Comparison of ENCODE assay signal across 9 cellular contexts in genomic region chr9:109972026-109973005, GRCh38.
A peak's percentile ranks its signal among the peaks of the same experiment; 100 is the strongest.
DNase-seq lines count a peak whose midpoint lies in the region; ATAC-seq and TF ChIP-seq lines count a peak whose summit lies in the region.
"Had no signal": no experiment of that assay in that cellular context is flagged by ENCODE, and none has a peak within 500 bp of the region (broad histone marks: within the 10 kb centered on the region; RNA-seq: fewer than 3 reads in every experiment).

No MANE protein-coding gene starts in this region.

- H3K4me3 ChIP-seq in osteoblast (ENCODE audit: insufficient read depth, low read length) = no peak overlapping the region
- H3K4me3 ChIP-seq: BLaER1 treated with 17β-estradiol and CSF1 and Interleukin-3, amounts not matched to agents 10 nM and 100 nM had no signal

- intact Hi-C loops in activated naive CD4-positive, alpha-beta T cell treated with anti-CD3 and anti-CD28 coated beads for 36 hours (cut with micrococcal nuclease) = loop anchor here (5.0 to 10.0 kb wide), 2 partner anchors 558 to 1945 kb away; no protein-coding TSS in a partner anchor

- peak; percentile 56 for DNase-seq in activated naive CD4-positive, alpha-beta T cell treated with anti-CD3 and anti-CD28 coated beads for 36 hours
- no peak for DNase-seq in activated naive CD4-positive, alpha-beta T cell (lab: John Stamatoyannopoulos, UW)
- DNase-seq in T-helper 2 cell treated with Interferon-gamma antibody and Interleukin-4, amounts not matched to agents 5 μg/mL and 100 μg/mL, for 36 hours (ENCODE audit: low spot score) = peak; percentile 51
- DNase-seq in osteoblast (ENCODE audit: insufficient read length, low spot score, missing footprints) (no peak), cortex of kidney (lab: John Stamatoyannopoulos, UW) (no peak), SHP77 treated with DMSO at 0.1 percent for 48 hours (lab: John Stamatoyannopoulos, UW) (no peak), NCI-H1436 treated with DMSO at 0.1 percent for 48 hours (lab: John Stamatoyannopoulos, UW) (no peak)

- H4K20me1 ChIP-seq in osteoblast (ENCODE audit: insufficient read depth, low read length) = no peaks in the 10 kb centered on the region

- peak; percentile 16 for TF ChIP-seq CTCF in osteoblast (IDR thresholded peaks at IDR 0.05; ENCODE audit: extremely low read depth, low read depth, low read length)

- peak; percentile 35 for ATAC-seq in HG03039 (IDR thresholded peaks at IDR 0.05; ENCODE audit: unreplicated experiment)

- peak overlapping the region; percentile 4 for H3K27ac Mint-ChIP-seq in activated naive CD4-positive, alpha-beta T cell treated with anti-CD3 and anti-CD28 coated beads for 36 hours
- H3K27ac Mint-ChIP-seq in T-helper 2 cell treated with Interferon-gamma antibody and Interleukin-4, amounts not matched to agents 5 μg/mL and 100 μg/mL, for 36 hours = peak overlapping the region; percentile 69

- peaks cover 14% of the 10 kb centered on the region for H3K4me1 ChIP-seq in osteoblast (ENCODE audit: insufficient read depth, low read length)

- H3K4me2 ChIP-seq in osteoblast (ENCODE audit: insufficient read depth, low read length) = no peak overlapping the region

- H3K27me3 ChIP-seq in osteoblast (ENCODE audit: insufficient read depth, low read length) = no peaks in the 10 kb centered on the region

- no peaks in the 10 kb centered on the region for H3K27me3 Mint-ChIP-seq in activated naive CD4-positive, alpha-beta T cell treated with anti-CD3 and anti-CD28 coated beads for 36 hours (ENCODE audit: low read depth)
- no peaks in the 10 kb centered on the region for H3K27me3 Mint-ChIP-seq in T-helper 2 cell treated with Interferon-gamma antibody and Interleukin-4, amounts not matched to agents 5 μg/mL and 100 μg/mL, for 36 hours (ENCODE audit: low read depth)

- no peak overlapping the region for H3K27ac ChIP-seq in osteoblast (ENCODE audit: low read depth, low read length)
- H3K27ac ChIP-seq: BLaER1 treated with 17β-estradiol and CSF1 and Interleukin-3, amounts not matched to agents 10 nM and 100 nM had no signal

- no peaks in the 10 kb centered on the region for H3K36me3 ChIP-seq in osteoblast (ENCODE audit: insufficient read depth, low read length)
- H3K36me3 ChIP-seq: BLaER1 treated with 17β-estradiol and CSF1 and Interleukin-3, amounts not matched to agents 10 nM and 100 nM had no signal

- H3K4me3 Mint-ChIP-seq in activated naive CD4-positive, alpha-beta T cell treated with anti-CD3 and anti-CD28 coated beads for 36 hours = no peak overlapping the region
- H3K4me3 Mint-ChIP-seq in T-helper 2 cell treated with Interferon-gamma antibody and Interleukin-4, amounts not matched to agents 5 μg/mL and 100 μg/mL, for 36 hours = peak overlapping the region; percentile 33

- H3K79me2 ChIP-seq in osteoblast (ENCODE audit: insufficient read depth, low read length) = no peaks in the 10 kb centered on the region

- CTCF ChIA-PET in activated naive CD4-positive, alpha-beta T cell treated with anti-CD3 and anti-CD28 coated beads for 36 hours (lab: Charles Lee) = interaction anchor here (0.7 to 1.1 kb wide), 4 partner anchors 8 to 180 kb away, joined by 3 to 4 read pairs (median 3); no protein-coding TSS in a partner anchor

- H3K9me3 ChIP-seq in osteoblast (ENCODE audit: low read depth, low read length) = no peaks in the 10 kb centered on the region
- H3K9me3 ChIP-seq: BLaER1 treated with 17β-estradiol and CSF1 and Interleukin-3, amounts not matched to agents 10 nM and 100 nM had no signal

- H2AFZ ChIP-seq in osteoblast (ENCODE audit: low read length) = no peak overlapping the region

- peaks cover 86% of the 10 kb centered on the region for H3K4me1 Mint-ChIP-seq in activated naive CD4-positive, alpha-beta T cell treated with anti-CD3 and anti-CD28 coated beads for 36 hours (ENCODE audit: low read depth)
- H3K4me1 Mint-ChIP-seq in T-helper 2 cell treated with Interferon-gamma antibody and Interleukin-4, amounts not matched to agents 5 μg/mL and 100 μg/mL, for 36 hours (ENCODE audit: low read depth) = peaks cover 83% of the 10 kb centered on the region

- no peaks in the 10 kb centered on the region for H3K9me3 Mint-ChIP-seq in activated naive CD4-positive, alpha-beta T cell treated with anti-CD3 and anti-CD28 coated beads for 36 hours
- peaks cover 4% of the 10 kb centered on the region for H3K9me3 Mint-ChIP-seq in T-helper 2 cell treated with Interferon-gamma antibody and Interleukin-4, amounts not matched to agents 5 μg/mL and 100 μg/mL, for 36 hours

- no peaks in the 10 kb centered on the region for H3K36me3 Mint-ChIP-seq in activated naive CD4-positive, alpha-beta T cell treated with anti-CD3 and anti-CD28 coated beads for 36 hours (ENCODE audit: low read depth)
- peaks cover 7% of the 10 kb centered on the region for H3K36me3 Mint-ChIP-seq in T-helper 2 cell treated with Interferon-gamma antibody and Interleukin-4, amounts not matched to agents 5 μg/mL and 100 μg/mL, for 36 hours (ENCODE audit: low read depth)

Comparison
In these comparisons a context has a peak if more than half of its experiments do, and no peak if none do; other contexts are left out.
1. DNase-seq: peak in activated naive CD4-positive, alpha-beta T cell treated with anti-CD3 and anti-CD28 coated beads for 36 hours (single experiment) and T-helper 2 cell treated with Interferon-gamma antibody and Interleukin-4, amounts not matched to agents 5 μg/mL and 100 μg/mL, for 36 hours (single experiment); none in activated naive CD4-positive, alpha-beta T cell (0 of 4), osteoblast (single experiment), cortex of kidney (single experiment), SHP77 treated with DMSO at 0.1 percent for 48 hours (single experiment) and NCI-H1436 treated with DMSO at 0.1 percent for 48 hours (single experiment).